In genomic region chr6:104860221-104860620, GRCh38 we compare ENCODE assay signal across 8 cellular contexts. TPM values are rescaled to one million over a fixed set of nuclear protein-coding genes. Genes with fewer than 3 reads are reported as not detected.
DNase-seq lines count a peak whose midpoint lies in the region; FAIRE-seq and TF ChIP-seq lines count a peak whose summit lies in the region.

No MANE protein-coding gene starts in this region.

- peaks cover 24% of the 10 kb centered on the region for H3K4me1 Mint-ChIP-seq in activated CD4-positive, alpha-beta T cell treated with anti-CD3 and anti-CD28 coated beads, Interleukin-2, amount 10 ng/mL, durations not matched to agents 24 days and 14 days
- H3K4me1 Mint-ChIP-seq in activated naive CD8-positive, alpha-beta T cell treated with anti-CD3 and anti-CD28 coated beads for 36 hours: peaks cover 22% of the 10 kb centered on the region

- FAIRE-seq in kidney (lab: Jason Lieb, UNC): no peak

- no peak for DNase-seq in activated CD4-positive, alpha-beta T cell treated with anti-CD3 and anti-CD28 coated beads, Interleukin-2, amount 10 ng/mL, durations not matched to agents 24 days and 14 days
- DNase-seq in activated CD4-positive, alpha-beta T cell treated with anti-CD3 and anti-CD28 coated beads for 1 hour: no peak
- no peak for DNase-seq in activated naive CD8-positive, alpha-beta T cell treated with anti-CD3 and anti-CD28 coated beads for 36 hours
- DNase-seq in kidney: no peak
- DNase-seq in testis: no peak
- no peak for DNase-seq in anterior cingulate cortex (lab: John Stamatoyannopoulos, UW)
- no peak for DNase-seq in OCI-M2 (lab: John Stamatoyannopoulos, UW; ENCODE audit: unreplicated experiment)
- DNase-seq in hepatic stellate cell (ENCODE audit: low spot score): no peak

- H3K4me1 ChIP-seq in kidney (ENCODE audit: control insufficient read depth in 1 of 2, insufficient read depth in 1 of 2, low read depth in 1 of 2, low read length in 2 of 2): no peaks in the 10 kb centered on the region
- H3K4me1 ChIP-seq in testis: peaks cover 7% of the 10 kb centered on the region

- H3K27me3 ChIP-seq in testis: no peaks in the 10 kb centered on the region

- H3K36me3 Mint-ChIP-seq in activated CD4-positive, alpha-beta T cell treated with anti-CD3 and anti-CD28 coated beads, Interleukin-2, amount 10 ng/mL, durations not matched to agents 24 days and 14 days (ENCODE audit: low read depth): peaks cover 2% of the 10 kb centered on the region
- H3K36me3 Mint-ChIP-seq in activated naive CD8-positive, alpha-beta T cell treated with anti-CD3 and anti-CD28 coated beads for 36 hours: peaks cover 2% of the 10 kb centered on the region

- peaks cover 2% of the 10 kb centered on the region for H3K27me3 Mint-ChIP-seq in activated CD4-positive, alpha-beta T cell treated with anti-CD3 and anti-CD28 coated beads, Interleukin-2, amount 10 ng/mL, durations not matched to agents 24 days and 14 days
- peaks cover 24% of the 10 kb centered on the region for H3K27me3 Mint-ChIP-seq in activated naive CD8-positive, alpha-beta T cell treated with anti-CD3 and anti-CD28 coated beads for 36 hours

- H3K9me3 ChIP-seq in kidney (ENCODE audit: control insufficient read depth in 1 of 2, low read length in 2 of 2) (no peaks in the 10 kb centered on the region), testis (no peaks in the 10 kb centered on the region)

- peak overlapping the region; percentile 90 for H3K27ac Mint-ChIP-seq in activated CD4-positive, alpha-beta T cell treated with anti-CD3 and anti-CD28 coated beads, Interleukin-2, amount 10 ng/mL, durations not matched to agents 24 days and 14 days
- H3K27ac Mint-ChIP-seq in activated naive CD8-positive, alpha-beta T cell treated with anti-CD3 and anti-CD28 coated beads for 36 hours: peak overlapping the region; percentile 34

- TF ChIP-seq POLR2A in testis (IDR thresholded peaks at IDR 0.05): no peak

- H3K4me3 ChIP-seq in kidney (ENCODE audit: low read length in 2 of 2) (peak overlapping the region; percentile 75 to 83), testis (peak overlapping the region; percentile 80 to 98)

- WGBS in testis, 2 donors: 57 to 67% methylated on average over 2 of the region's 2 CpGs

- H3K4me3 Mint-ChIP-seq in activated CD4-positive, alpha-beta T cell treated with anti-CD3 and anti-CD28 coated beads, Interleukin-2, amount 10 ng/mL, durations not matched to agents 24 days and 14 days: peak overlapping the region; percentile 98
- peak overlapping the region; percentile 95 for H3K4me3 Mint-ChIP-seq in activated naive CD8-positive, alpha-beta T cell treated with anti-CD3 and anti-CD28 coated beads for 36 hours

- no peak for TF ChIP-seq CTCF in kidney (IDR thresholded peaks at IDR 0.05; ENCODE audit: borderline replicate concordance, extremely low read depth, insufficient read depth)
- TF ChIP-seq CTCF in testis (IDR thresholded peaks at IDR 0.05): no peak

- no peaks in the 10 kb centered on the region for H3K9me3 Mint-ChIP-seq in activated CD4-positive, alpha-beta T cell treated with anti-CD3 and anti-CD28 coated beads, Interleukin-2, amount 10 ng/mL, durations not matched to agents 24 days and 14 days
- no peaks in the 10 kb centered on the region for H3K9me3 Mint-ChIP-seq in activated naive CD8-positive, alpha-beta T cell treated with anti-CD3 and anti-CD28 coated beads for 36 hours

- H3K9ac ChIP-seq in kidney (ENCODE audit: low read length in 2 of 2): peak overlapping the region in 1 of 2 donors; percentile 20

- intact Hi-C loops in activated CD4-positive, alpha-beta T cell treated with anti-CD3 and anti-CD28 coated beads, Interleukin-2, amount 10 ng/mL, durations not matched to agents 24 days and 14 days (cut with micrococcal nuclease): no loop called here
- intact Hi-C loops in kidney (cut with DNase I) (no loop called here), testis (cut with DNase I; ENCODE audit: low total_unique reads) (no loop called here)

- H3K36me3 ChIP-seq in kidney (ENCODE audit: control insufficient read depth in 1 of 2, insufficient read depth in 2 of 2, low read length in 2 of 2): no peaks in the 10 kb centered on the region
- H3K36me3 ChIP-seq in testis (ENCODE audit: low read depth, missing control alignments): no peaks in the 10 kb centered on the region

- no peak overlapping the region for H3K27ac ChIP-seq in kidney (ENCODE audit: low read depth in 2 of 2, low read length in 2 of 2)
- peak overlapping the region in 1 of 2 donors; percentile 89 for H3K27ac ChIP-seq in testis

RNA-seq across cellular contexts. Expression of gene HACE1, which starts 0.5 kb away (rescaled TPM):
- 18.6 and 21.3 TPM in 2 replicates for total RNA-seq in activated CD4-positive, alpha-beta T cell treated with anti-CD3 and anti-CD28 coated beads, Interleukin-2, amount 10 ng/mL, durations not matched to agents 24 days and 14 days
- total RNA-seq in activated naive CD8-positive, alpha-beta T cell treated with anti-CD3 and anti-CD28 coated beads for 36 hours: 10 to 100 TPM; 10.1 to 12.4 TPM
- total RNA-seq in kidney: 12.3 TPM
- 6.2 TPM for polyA plus RNA-seq in kidney (ENCODE audit: insufficient read depth, low read depth, low replicate concordance)
- 10 to 100 TPM; 33.2 to 44.8 TPM for total RNA-seq in testis
- polyA plus RNA-seq in testis (ENCODE audit: insufficient read depth, low read depth, low replicate concordance): 37.4 TPM
